2 cellular contexts compared by ENCODE assay signal in genomic region chr6:12007915-12008286, GRCh38.
TF ChIP-seq lines count a peak whose summit lies in the region.

No MANE protein-coding gene starts in this region.

TF ChIP-seq in HCT116, 20 proteins besides CTCF, POLR2A, EP300 and RAD21 (continued from another document):
- TF ChIP-seq REST (IDR thresholded peaks at IDR 0.05; ENCODE audit: low read depth) (no peak), EZH2 (IDR thresholded peaks at IDR 0.05) (no peak), CBX3 (IDR thresholded peaks at IDR 0.05; ENCODE audit: low read depth) (no peak), SIN3A (IDR thresholded peaks at IDR 0.05; ENCODE audit: low read depth) (no peak; the same call in 1 of the 2 replicates), EGR1 (IDR thresholded peaks at IDR 0.05; ENCODE audit: low read depth) (no peak), ZBTB33 (IDR thresholded peaks at IDR 0.05; ENCODE audit: extremely low read depth, insufficient replicate concordance, low read length) (no peak), EZH2phosphoT487 (IDR thresholded peaks at IDR 0.05; ENCODE audit: borderline replicate concordance) (no peak)

TF ChIP-seq in WTC11, 78 proteins besides CTCF, POLR2A, EP300 and RAD21 (continued from another document):
- no peak for TF ChIP-seq ATF2 (CRISPR knock-in tag; IDR thresholded peaks at IDR 0.05; ENCODE audit: borderline replicate concordance, low read depth)
- TF ChIP-seq NFYB (CRISPR knock-in tag; conservative IDR thresholded peaks at IDR 0.05; ENCODE audit: low read depth), result no peak
- no peak for TF ChIP-seq ARID4B (CRISPR knock-in tag; IDR thresholded peaks at IDR 0.05; ENCODE audit: borderline replicate concordance)
- no peak for TF ChIP-seq ZNF512 (CRISPR knock-in tag; IDR thresholded peaks at IDR 0.05; ENCODE audit: borderline replicate concordance)
- no peak for TF ChIP-seq SMAD3 (CRISPR knock-in tag; IDR thresholded peaks at IDR 0.05; ENCODE audit: borderline replicate concordance)
